Comparison of ENCODE assay signal across 23 cellular contexts in genomic region chr20:62535282-62535811, GRCh38. TPM values are rescaled to one million over a fixed set of nuclear protein-coding genes. Genes with fewer than 3 reads are reported as not detected.
"Had no signal": no experiment of that assay in that cellular context is flagged by ENCODE, and none has a peak within 500 bp of the region (broad histone marks: within the 10 kb centered on the region; RNA-seq: fewer than 3 reads in every experiment).

No MANE protein-coding gene starts in this region.

- H3K27me3 ChIP-seq: MG63 had no signal

- H3K4me3 ChIP-seq: MG63 had no signal

- ATAC-seq: Panc1, PC-3 had no signal

- DNase-seq: Karpas-422, KG1, MG63, NCI-H1092, NCI-H1105 treated with DMSO at 0.1 percent for 48 hours, NCI-H1417 treated with DMSO at 0.1 percent for 48 hours, NCI-H146, NCI-H187, NCI-H2029, NCI-H2081 treated with DMSO at 0.1 percent for 48 hours, NCI-H2171, NCI-H226, NCI-H446, NCI-H510A, NCI-H524 treated with DMSO at 0.1 percent for 48 hours, NCI-H69, NCI-H774, PC-3, SHP77 had no signal

- H3K9me3 ChIP-seq: MG63 had no signal

- H3K36me3 ChIP-seq: MG63 had no signal

- H3K27ac ChIP-seq: RWPE1 had no signal

RNA-seq across cellular contexts. Expression of gene GATA5, which starts 59.6 kb away (rescaled TPM):
- total RNA-seq: HT1080, OCI-LY7 had no signal
